Comparison of ENCODE assay signal across 15 cellular contexts in the genomic region with DNA sequence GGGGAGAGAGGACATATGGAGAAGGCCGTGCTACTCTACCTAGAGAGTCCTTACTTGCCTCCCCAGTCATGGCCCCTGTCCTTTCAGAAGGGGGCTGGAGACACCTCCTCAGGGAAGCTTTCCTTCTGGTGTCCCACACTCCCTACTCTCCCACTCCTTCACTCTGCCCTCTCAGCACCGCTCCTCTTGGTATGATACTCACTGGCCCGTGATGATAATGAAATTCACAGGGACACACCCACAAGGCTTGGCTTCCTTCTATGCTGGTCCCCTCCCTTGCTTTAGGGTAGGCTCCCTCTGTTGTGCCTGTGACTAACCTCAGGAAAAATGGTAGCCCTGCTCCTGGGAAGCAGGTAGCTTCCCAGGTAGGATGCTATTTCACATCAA. TPM values are rescaled to one million over a fixed set of nuclear protein-coding genes. Genes with fewer than 3 reads are reported as not detected.
A peak's percentile ranks its signal among the peaks of the same experiment; 100 is the strongest.
DNase-seq lines count a peak whose midpoint lies in the region; ATAC-seq and TF ChIP-seq lines count a peak whose summit lies in the region.
"Had no signal": no experiment of that assay in that cellular context is flagged by ENCODE, and none has a peak within 500 bp of the region (broad histone marks: within the 10 kb centered on the region; RNA-seq: fewer than 3 reads in every experiment).

No MANE protein-coding gene starts in this region.

- no peak overlapping the region for H2AFZ ChIP-seq in hepatocyte
- H2AFZ ChIP-seq: PC-9 had no signal

- CTCF ChIA-PET in MCF 10A (lab: Yijun Ruan, JAX), result interaction anchor here (1.0 to 2.0 kb wide), 4 partner anchors 9 to 162 kb away, joined by 3 to 17 read pairs (median 10); a partner anchor contains a TSS

- TF ChIP-seq CTCF in breast epithelium (IDR thresholded peaks at IDR 0.05), result no peak
- no peak for TF ChIP-seq CTCF in MCF 10A (IDR thresholded peaks at IDR 0.05; ENCODE audit: unreplicated experiment)
- no peak for TF ChIP-seq CTCF in vagina (IDR thresholded peaks at IDR 0.05)
- TF ChIP-seq CTCF in hepatocyte (IDR thresholded peaks at IDR 0.05; ENCODE audit: poor library complexity), result no peak

- H3K9me3 Mint-ChIP-seq in MCF 10A (ENCODE audit: unreplicated experiment), result no peaks in the 10 kb centered on the region
- H3K9me3 Mint-ChIP-seq in natural killer cell treated with Interleukin-12 subunit alpha and Interleukin-12 subunit beta and Interleukin-15 and Interleukin-18, amount 100 ng/mL, for 72 hours, result no peaks in the 10 kb centered on the region

- peaks cover 29% of the 10 kb centered on the region for H3K4me1 Mint-ChIP-seq in MCF 10A (ENCODE audit: insufficient read depth, unreplicated experiment)
- H3K4me1 Mint-ChIP-seq in natural killer cell treated with Interleukin-12 subunit alpha and Interleukin-12 subunit beta and Interleukin-15 and Interleukin-18, amount 100 ng/mL, for 72 hours (ENCODE audit: low read depth in 2 of 2), result peaks cover 10 to 12% of the 10 kb centered on the region in 2 donors

- H3K27ac Mint-ChIP-seq in MCF 10A (ENCODE audit: low read depth, unreplicated experiment), result no peak overlapping the region
- no peak overlapping the region for H3K27ac Mint-ChIP-seq in natural killer cell treated with Interleukin-12 subunit alpha and Interleukin-12 subunit beta and Interleukin-15 and Interleukin-18, amount 100 ng/mL, for 72 hours

- intact Hi-C loops in breast epithelium (cut with DNase I; ENCODE audit: low total_unique reads) (loop anchor here (10.0 kb wide), 1 partner anchor 162 kb away; a partner anchor contains a TSS), MCF 10A (cut with micrococcal nuclease) (no loop called here), vagina (cut with DNase I) (no loop called here)

- H3K79me2 ChIP-seq in hepatocyte, result peaks cover 4% of the 10 kb centered on the region

- POLR2A ChIA-PET in MCF 10A (lab: Yijun Ruan, JAX), result interaction anchor here (2.1 to 4.5 kb wide), 4 partner anchors 9 to 179 kb away, joined by 8 to 21 read pairs (median 13); a partner anchor contains a TSS

- peaks cover 57% of the 10 kb centered on the region for H3K36me3 Mint-ChIP-seq in MCF 10A (ENCODE audit: insufficient read depth, unreplicated experiment)
- no peaks in the 10 kb centered on the region for H3K36me3 Mint-ChIP-seq in natural killer cell treated with Interleukin-12 subunit alpha and Interleukin-12 subunit beta and Interleukin-15 and Interleukin-18, amount 100 ng/mL, for 72 hours

- H3K4me3 Mint-ChIP-seq in MCF 10A (ENCODE audit: unreplicated experiment), result no peak overlapping the region
- no peak overlapping the region for H3K4me3 Mint-ChIP-seq in natural killer cell treated with Interleukin-12 subunit alpha and Interleukin-12 subunit beta and Interleukin-15 and Interleukin-18, amount 100 ng/mL, for 72 hours

- TF ChIP-seq POLR2A in breast epithelium (IDR thresholded peaks at IDR 0.05) (no peak), vagina (IDR thresholded peaks at IDR 0.05) (no peak)

- no peak overlapping the region for H3K4me2 ChIP-seq in hepatocyte
- H3K4me2 ChIP-seq: PC-9, SK-N-SH had no signal

- H3K9me3 ChIP-seq in breast epithelium, result no peaks in the 10 kb centered on the region
- H3K9me3 ChIP-seq in vagina, result no peaks in the 10 kb centered on the region
- H3K9me3 ChIP-seq in hepatocyte (ENCODE audit: low read depth), result no peaks in the 10 kb centered on the region
- H3K9me3 ChIP-seq: SK-N-SH had no signal

- H4K20me1 ChIP-seq in hepatocyte (ENCODE audit: insufficient read depth, poor library complexity, severe bottlenecking), result no peaks in the 10 kb centered on the region

- H3K9me2 ChIP-seq in hepatocyte (replicated peaks; ENCODE audit: insufficient read depth), result no peaks in the 10 kb centered on the region
- H3K9me2 ChIP-seq: SK-N-SH had no signal

- H3K36me3 ChIP-seq in breast epithelium (peaks cover 5% of the 10 kb centered on the region), vagina (peaks cover 0 to 45% of the 10 kb centered on the region in 2 donors), hepatocyte (replicated peaks; ENCODE audit: insufficient read depth, low read depth) (peaks cover under 1% of the 10 kb centered on the region)

- DNase-seq in breast epithelium (ENCODE audit: low spot score in 2 of 2), result no peak
- DNase-seq in MCF 10A (ENCODE audit: unreplicated experiment), result no peak
- peak; percentile 12 for DNase-seq in natural killer cell treated with Interleukin-12 subunit alpha and Interleukin-12 subunit beta and Interleukin-15 and Interleukin-18, amount 100 ng/mL, for 72 hours (ENCODE audit: low spot score)
- no peak for DNase-seq in vagina (ENCODE audit: extremely low spot score in 2 of 2)
- no peak for DNase-seq in kidney tubule cell (ENCODE audit: low spot score)
- no peak for DNase-seq in hepatocyte (ENCODE audit: low spot score)
- no peak for DNase-seq in activated effector memory CD4-positive, alpha-beta T cell treated with Interleukin-2 at 50 U/mL for 16 hours
- DNase-seq: ACHN, COR-L47, H7, NCI-H187 treated with DMSO at 0.1 percent for 48 hours, NCI-H526 treated with DMSO at 0.1 percent for 48 hours, PC-9, SK-N-SH had no signal

- no peak for ATAC-seq in natural killer cell treated with Interleukin-12 subunit alpha and Interleukin-12 subunit beta and Interleukin-15 and Interleukin-18, amount 100 ng/mL, for 72 hours

- H3K27ac ChIP-seq in breast epithelium (peak overlapping the region; percentile 21 to 89), cingulate gyrus (ENCODE audit: low read depth, low read length) (peak overlapping the region; percentile 69), vagina (peak overlapping the region; percentile 84), hepatocyte (no peak overlapping the region)
- H3K27ac ChIP-seq: PC-9 had no signal

- peaks cover 0 to 3% of the 10 kb centered on the region in 2 donors for H3K4me1 ChIP-seq in breast epithelium
- peaks cover 49% of the 10 kb centered on the region for H3K4me1 ChIP-seq in vagina
- H3K4me1 ChIP-seq in hepatocyte (ENCODE audit: insufficient read depth), result peaks cover 5% of the 10 kb centered on the region

- no peak overlapping the region for H3K4me3 ChIP-seq in breast epithelium
- H3K4me3 ChIP-seq in vagina, result no peak overlapping the region
- H3K4me3 ChIP-seq in hepatocyte, result no peak overlapping the region
- H3K4me3 ChIP-seq: PC-9 had no signal

- H3K27me3 ChIP-seq in breast epithelium, result no peaks in the 10 kb centered on the region
- H3K27me3 ChIP-seq in vagina, result no peaks in the 10 kb centered on the region
- H3K27me3 ChIP-seq in hepatocyte, result no peaks in the 10 kb centered on the region

- BruUV-seq in MCF 10A (replicated peaks; lab: Mats Ljungman, UMichigan), result no TSS peak

- no peaks in the 10 kb centered on the region for H3K27me3 Mint-ChIP-seq in MCF 10A (ENCODE audit: insufficient read depth, unreplicated experiment)
- no peaks in the 10 kb centered on the region for H3K27me3 Mint-ChIP-seq in natural killer cell treated with Interleukin-12 subunit alpha and Interleukin-12 subunit beta and Interleukin-15 and Interleukin-18, amount 100 ng/mL, for 72 hours

- 84% methylated on average over 3 of the region's 3 CpGs for WGBS in hepatocyte (ENCODE audit: low lambda C conversion rate, missing lambda C conversion rate)

RNA-seq across cellular contexts. Expression of a gene that starts 4.2 kb away (rescaled TPM):
- total RNA-seq in breast epithelium (10 to 100 TPM in 2 of 3 donors, 1 to 10 TPM in 1; 3.2 to 20.6 (median 14.2) TPM), MCF 10A (2022) (9.1 and 9.5 TPM in 2 replicates), vagina (11.8 TPM), hepatocyte (14.9 and 22.4 TPM in 2 replicates)
- total RNA-seq in natural killer cell treated with Interleukin-12 subunit alpha and Interleukin-12 subunit beta and Interleukin-15 and Interleukin-18, amount 100 ng/mL, for 72 hours, result 10 to 100 TPM; 22.5 to 26.1 TPM
- polyA plus RNA-seq in hepatocyte, result 10.8 and 15.4 TPM in 2 replicates

RNA-seq across cellular contexts. Expression of a gene that starts 9.5 kb away (rescaled TPM):
- total RNA-seq in breast epithelium (10 to 100 TPM; 49.8 to 78.3 (median 56.9) TPM), MCF 10A (2022) (98.5 and 126 TPM in 2 replicates), vagina (56.2 TPM), hepatocyte (31.8 and 42.0 TPM in 2 replicates)
- 10 to 100 TPM; 79.3 to 95.8 TPM for total RNA-seq in natural killer cell treated with Interleukin-12 subunit alpha and Interleukin-12 subunit beta and Interleukin-15 and Interleukin-18, amount 100 ng/mL, for 72 hours
- polyA plus RNA-seq in hepatocyte, result 56.4 and 64.0 TPM in 2 replicates

RNA-seq across cellular contexts. Expression of a gene that starts 44.3 kb away (rescaled TPM):
- 10 to 100 TPM; 32.2 to 42.9 (median 40.3) TPM for total RNA-seq in breast epithelium
- total RNA-seq in MCF 10A (2022), result 37.6 and 38.2 TPM in 2 replicates
- 10 to 100 TPM; 68.0 to 72.2 TPM for total RNA-seq in natural killer cell treated with Interleukin-12 subunit alpha and Interleukin-12 subunit beta and Interleukin-15 and Interleukin-18, amount 100 ng/mL, for 72 hours
- 54.5 TPM for total RNA-seq in vagina
- total RNA-seq in hepatocyte, result 18.2 and 19.0 TPM in 2 replicates
- 10.0 and 12.1 TPM in 2 replicates for polyA plus RNA-seq in hepatocyte

RNA-seq across cellular contexts. Expression of a gene that starts 52.2 kb away (rescaled TPM):
- total RNA-seq in breast epithelium, result 10 to 100 TPM; 24.3 to 51.2 (median 26.4) TPM
- 51.6 and 53.7 TPM in 2 replicates for total RNA-seq in MCF 10A (2022)
- 100 to 1,000 TPM in 1 of 2 donors, 10 to 100 TPM in 1; 55.9 to 105 TPM for total RNA-seq in natural killer cell treated with Interleukin-12 subunit alpha and Interleukin-12 subunit beta and Interleukin-15 and Interleukin-18, amount 100 ng/mL, for 72 hours
- 44.9 TPM for total RNA-seq in vagina
- total RNA-seq in hepatocyte, result 30.0 and 42.8 TPM in 2 replicates
- polyA plus RNA-seq in hepatocyte, result 56.2 and 77.1 TPM in 2 replicates
